In genomic region chr12:19451196-19451595, GRCh38 we compare ENCODE assay signal across 18 cellular contexts. TPM values are rescaled to one million over a fixed set of nuclear protein-coding genes. Genes with fewer than 3 reads are reported as not detected.
DNase-seq lines count a peak whose midpoint lies in the region; ATAC-seq and TF ChIP-seq lines count a peak whose summit lies in the region.
"Had no signal": no experiment of that assay in that cellular context is flagged by ENCODE, and none has a peak within 500 bp of the region (broad histone marks: within the 10 kb centered on the region; RNA-seq: fewer than 3 reads in every experiment).

No MANE protein-coding gene starts in this region.

- peaks cover 3 to 20% (median 10%) of the 10 kb centered on the region in 5 experiments for H3K9me3 Mint-ChIP-seq in brain
- H3K9me3 Mint-ChIP-seq: activated CD4-positive, alpha-beta memory T cell treated with anti-CD3 and anti-CD28 coated beads for 36 hours; activated naive CD4-positive, alpha-beta T cell treated with anti-CD3 and anti-CD28 coated beads, Interleukin-2, amount 10 ng/mL, durations not matched to agents 7 days and 5 days; neural crest cell had no signal

- no peak overlapping the region for H3K4me2 ChIP-seq in SK-N-SH

- ATAC-seq in SK-N-SH treated with all-trans-retinoic acid at 6 μM for 48 hours (no peak), thoracic aorta (ENCODE audit: insufficient number of reproducible peaks, low FRiP score, low read depth) (no peak)

- CTCF ChIA-PET in SK-N-SH (lab: Yijun Ruan, JAX), result no interaction called here

- H3K79me2 ChIP-seq in SK-N-SH (ENCODE audit: insufficient read depth), result peaks cover 100% of the 10 kb centered on the region

- POLR2A ChIA-PET in SK-N-SH (lab: Yijun Ruan, JAX), result no interaction called here

- H3K36me3 Mint-ChIP-seq in brain, result peaks cover 78% of the 10 kb centered on the region

- H3K4me3 Mint-ChIP-seq in brain, result peak overlapping the region in 3 of 5 experiments; percentile 24 to 53 (median 52)
- H3K4me3 Mint-ChIP-seq: activated CD4-positive, alpha-beta memory T cell treated with anti-CD3 and anti-CD28 coated beads for 36 hours; activated naive CD4-positive, alpha-beta T cell treated with anti-CD3 and anti-CD28 coated beads, Interleukin-2, amount 10 ng/mL, durations not matched to agents 7 days and 5 days; neural crest cell; T-helper 17 cell had no signal

- H3K27ac ChIP-seq in SK-N-SH (ENCODE audit: low read depth in 2 of 2, low read length in 1 of 2) (no peak overlapping the region), thoracic aorta (peak overlapping the region; percentile 1 to 63), spleen (peak overlapping the region in 1 of 8 donors; percentile 14)
- H3K27ac ChIP-seq: suprapubic skin had no signal

- H3K36me3 ChIP-seq in SK-N-SH (replicated peaks in 1 of 2; ENCODE audit: control insufficient read depth in 1 of 2, insufficient read depth in 2 of 2, low read length in 1 of 2), result peaks cover 0 to 5% of the 10 kb centered on the region in 2 experiments
- no peaks in the 10 kb centered on the region for H3K36me3 ChIP-seq in thoracic aorta
- peaks cover 0 to 4% (median 0%) of the 10 kb centered on the region in 6 donors for H3K36me3 ChIP-seq in spleen
- H3K36me3 ChIP-seq: suprapubic skin had no signal

- TF ChIP-seq EP300 in SK-N-SH (IDR thresholded peaks at IDR 0.05; ENCODE audit: borderline replicate concordance in 1 of 2, low read depth in 1 of 2, low read length in 1 of 2), result no peak

- TF ChIP-seq CTCF in SK-N-SH (IDR thresholded peaks at IDR 0.05), result no peak
- no peak for TF ChIP-seq CTCF in brain (conservative IDR thresholded peaks at IDR 0.05)
- TF ChIP-seq CTCF in thoracic aorta (IDR thresholded peaks at IDR 0.05), result no peak
- no peak for TF ChIP-seq CTCF in spleen (IDR thresholded peaks at IDR 0.05 in 8 of 11, conservative IDR thresholded peaks at IDR 0.05 in 3 of 11)

- H3K9me3 ChIP-seq in SK-N-SH, result no peaks in the 10 kb centered on the region
- no peaks in the 10 kb centered on the region for H3K9me3 ChIP-seq in thoracic aorta
- H3K9me3 ChIP-seq in spleen, result no peaks in the 10 kb centered on the region
- H3K9me3 ChIP-seq: suprapubic skin had no signal

- H3K27ac Mint-ChIP-seq in brain, result peak overlapping the region in 3 of 5 experiments; percentile 66 to 76 (median 69)
- H3K27ac Mint-ChIP-seq: activated CD4-positive, alpha-beta memory T cell treated with anti-CD3 and anti-CD28 coated beads for 36 hours; activated naive CD4-positive, alpha-beta T cell treated with anti-CD3 and anti-CD28 coated beads, Interleukin-2, amount 10 ng/mL, durations not matched to agents 7 days and 5 days; T-helper 17 cell had no signal

- no peak overlapping the region for H3K9ac ChIP-seq in SK-N-SH

- no peaks in the 10 kb centered on the region for H3K27me3 ChIP-seq in SK-N-SH (ENCODE audit: insufficient read depth)
- H3K27me3 ChIP-seq in thoracic aorta (replicated peaks; ENCODE audit: insufficient read depth), result no peaks in the 10 kb centered on the region
- no peaks in the 10 kb centered on the region for H3K27me3 ChIP-seq in spleen (replicated peaks in 1 of 7)
- H3K27me3 ChIP-seq: suprapubic skin had no signal

- DNase-seq in SK-N-SH (peak; percentile 27), iPS-NIHi7 (ENCODE audit: extremely low spot score) (peak; percentile 15), thoracic aorta (ENCODE audit: low spot score) (no peak), spleen (no peak), DMS79 (lab: John Stamatoyannopoulos, UW) (no peak)
- no peak for DNase-seq in stimulated activated CD4-positive, alpha-beta T cell treated with anti-CD3 and anti-CD28 coated beads, Interleukin-4, amount 100 ng/mL, for 1 hour
- DNase-seq: 8988T; activated CD4-positive, alpha-beta memory T cell treated with anti-CD3 and anti-CD28 coated beads for 36 hours; activated naive CD4-positive, alpha-beta T cell treated with anti-CD3 and anti-CD28 coated beads, Interleukin-2, amount 10 ng/mL, durations not matched to agents 7 days and 5 days; cortex of kidney; NCI-H1092; NCI-H2227 treated with DMSO at 0.1 percent for 48 hours; OCI-M1; T-helper 17 cell had no signal

- no peaks in the 10 kb centered on the region for H3K9me2 ChIP-seq in SK-N-SH

- peaks cover 100% of the 10 kb centered on the region for H4K20me1 ChIP-seq in SK-N-SH (ENCODE audit: insufficient read depth)

- TF ChIP-seq RAD21 in SK-N-SH (IDR thresholded peaks at IDR 0.05; ENCODE audit: low read length), result no peak

- no peaks in the 10 kb centered on the region for H3K27me3 Mint-ChIP-seq in brain
- H3K27me3 Mint-ChIP-seq: activated CD4-positive, alpha-beta memory T cell treated with anti-CD3 and anti-CD28 coated beads for 36 hours; activated naive CD4-positive, alpha-beta T cell treated with anti-CD3 and anti-CD28 coated beads, Interleukin-2, amount 10 ng/mL, durations not matched to agents 7 days and 5 days; T-helper 17 cell had no signal

- H3K4me1 ChIP-seq in SK-N-SH (ENCODE audit: control insufficient read depth in 1 of 2, insufficient read depth in 2 of 2, low read depth in 1 of 2, low read length in 1 of 2) (peaks cover 3 to 10% of the 10 kb centered on the region in 2 experiments; a peak in 2 of 4 replicates), thoracic aorta (ENCODE audit: control insufficient read depth in 1 of 2, low read depth in 2 of 2) (peaks cover 20 to 63% of the 10 kb centered on the region in 2 donors), spleen (peaks cover 9 to 88% (median 41%) of the 10 kb centered on the region in 6 donors)

- TF ChIP-seq POLR2A in spleen (IDR thresholded peaks at IDR 0.05), result no peak

- H3F3A ChIP-seq in SK-N-SH (replicated peaks; ENCODE audit: insufficient read depth), result peaks cover 4% of the 10 kb centered on the region

- intact Hi-C loops in spleen (cut with DNase I; ENCODE audit: low total_unique reads), result no loop called here

- peaks cover 63% of the 10 kb centered on the region for H3K4me1 Mint-ChIP-seq in brain

- WGBS in SK-N-SH (ENCODE audit: low lambda C conversion rate), result 70% methylated on average over 5 of the region's 6 CpGs
- 56 to 83% (median 70%) methylated on average over 6 of the region's 6 CpGs for WGBS in spleen, 5 donors

- H2AFZ ChIP-seq in SK-N-SH (ENCODE audit: low read depth), result no peak overlapping the region

- H3K4me3 ChIP-seq in SK-N-SH (ENCODE audit: low read depth in 2 of 2, low read length in 1 of 2) (no peak overlapping the region), thoracic aorta (no peak overlapping the region), spleen (no peak overlapping the region)
- H3K4me3 ChIP-seq: suprapubic skin had no signal

TF ChIP-seq in SK-N-SH, 30 proteins besides CTCF, POLR2A, EP300 and RAD21:
- TF ChIP-seq MXI1 (IDR thresholded peaks at IDR 0.05; ENCODE audit: low read depth, low read length) (peak; percentile 44; the same call in 1 of the 2 replicates), NRF1 (IDR thresholded peaks at IDR 0.05; ENCODE audit: low read depth, low read length) (no peak)

TF ChIP-seq in SK-N-SH treated with all-trans-retinoic acid at 6 μM for 48 hours, 23 proteins besides CTCF, POLR2A, EP300 and RAD21:
- TF ChIP-seq ZNF565 (CRISPR knock-in tag; conservative IDR thresholded peaks at IDR 0.05; ENCODE audit: low read depth) (no peak), ISL1 (CRISPR knock-in tag; IDR thresholded peaks at IDR 0.05) (no peak), ZNF70 (CRISPR knock-in tag; IDR thresholded peaks at IDR 0.05) (no peak), CSDC2 (CRISPR knock-in tag; IDR thresholded peaks at IDR 0.05) (no peak), TOX (CRISPR knock-in tag; IDR thresholded peaks at IDR 0.05; ENCODE audit: borderline replicate concordance) (no peak), OSR1 (CRISPR knock-in tag; IDR thresholded peaks at IDR 0.05) (no peak)

RNA-seq across cellular contexts. Expression of gene AEBP2, which starts 11.9 kb away (rescaled TPM):
- polyA plus RNA-seq in SK-N-SH (2012; rRNA removed), result 10.4 and 17.2 TPM in 2 replicates
- polyA plus RNA-seq in SK-N-SH (2012; cell fraction: cytosol; rRNA removed), result 21.0 and 23.2 TPM in 2 replicates
- polyA plus RNA-seq in SK-N-SH (2012; cell fraction: nucleus; rRNA removed), result 7.9 and 12.2 TPM in 2 replicates
- polyA plus RNA-seq in brain (ENCODE audit: insufficient read depth, low read depth, low replicate concordance), result 6.4 TPM
- total RNA-seq in thoracic aorta, result 10 to 100 TPM; 28.3 to 79.6 TPM
- 10 to 100 TPM; 35.7 to 53.4 (median 44.1) TPM for total RNA-seq in spleen
- 10 to 100 TPM; 11.4 to 13.5 (median 13.0) TPM for polyA plus RNA-seq in spleen

Comparison
In these comparisons a context has a peak if more than half of its experiments do, and no peak if none do; other contexts are left out.
1. DNase-seq: peak in SK-N-SH (single experiment) and iPS-NIHi7 (single experiment); none in thoracic aorta (single experiment), stimulated activated CD4-positive, alpha-beta T cell treated with anti-CD3 and anti-CD28 coated beads, Interleukin-4, amount 100 ng/mL, for 1 hour (single experiment), spleen (single experiment) and DMS79 (single experiment).
2. H3K27ac ChIP-seq: peak in thoracic aorta (2 of 2); none in SK-N-SH (0 of 2).